Comparison of ENCODE assay signal across 10 cellular contexts in genomic region chr21:16454371-16454770, GRCh38.
DNase-seq lines count a peak whose midpoint lies in the region; ATAC-seq and TF ChIP-seq lines count a peak whose summit lies in the region.
"Had no signal": no experiment of that assay in that cellular context is flagged by ENCODE, and none has a peak within 500 bp of the region (broad histone marks: within the 10 kb centered on the region; RNA-seq: fewer than 3 reads in every experiment).

No MANE protein-coding gene starts in this region.

- H3K27me3 ChIP-seq in BJ (ENCODE audit: control insufficient read depth, insufficient read depth, low read length) (no peaks in the 10 kb centered on the region), left lung (no peaks in the 10 kb centered on the region)

- peaks cover 5% of the 10 kb centered on the region for H3K9me3 Mint-ChIP-seq in activated T-cell treated with anti-CD3 and anti-CD28 coated beads, Interleukin-2, amount 50 U/mL, for 24 hours

- no peaks in the 10 kb centered on the region for H3K27me3 Mint-ChIP-seq in activated T-cell treated with anti-CD3 and anti-CD28 coated beads, Interleukin-2, amount 50 U/mL, for 24 hours

- H3K27ac ChIP-seq in left lung, result no peak overlapping the region

- intact Hi-C loops in left lung (cut with DNase I), result no loop called here

- CTCF ChIA-PET in BJ (lab: Yijun Ruan, JAX), result interaction anchor here (0.7 to 1.0 kb wide), 2 partner anchors 9 to 180 kb away, joined by 3 to 5 read pairs; no protein-coding TSS in a partner anchor

- H3K36me3 ChIP-seq in BJ (ENCODE audit: control insufficient read depth, insufficient read depth, low read length) (no peaks in the 10 kb centered on the region), left lung (no peaks in the 10 kb centered on the region)

- no peaks in the 10 kb centered on the region for H3K36me3 Mint-ChIP-seq in activated T-cell treated with anti-CD3 and anti-CD28 coated beads, Interleukin-2, amount 50 U/mL, for 24 hours (ENCODE audit: low read depth)

- ATAC-seq in left lung, result peak; percentile 47
- ATAC-seq in GM18870 (IDR thresholded peaks at IDR 0.05; ENCODE audit: unreplicated experiment), result no peak
- ATAC-seq in HG02623 (IDR thresholded peaks at IDR 0.05; ENCODE audit: unreplicated experiment), result no peak
- ATAC-seq: activated T-cell treated with anti-CD3 and anti-CD28 coated beads, Interleukin-2, amount 50 U/mL, for 72 hours had no signal

- H3K9me3 ChIP-seq in left lung, result no peaks in the 10 kb centered on the region

- peak; percentile 38; the same call in 1 of the 2 replicates for TF ChIP-seq CTCF in BJ (IDR thresholded peaks at IDR 0.05; ENCODE audit: insufficient read depth, low read depth, low read length)
- no peak for TF ChIP-seq CTCF in left lung (IDR thresholded peaks at IDR 0.05)

- H3K27ac Mint-ChIP-seq in activated T-cell treated with anti-CD3 and anti-CD28 coated beads, Interleukin-2, amount 50 U/mL, for 24 hours, result no peak overlapping the region
- H3K27ac Mint-ChIP-seq: activated T-cell treated with anti-CD3 and anti-CD28 coated beads, Interleukin-2, amount 50 U/mL, for 72 hours had no signal

- H3K4me1 Mint-ChIP-seq in activated T-cell treated with anti-CD3 and anti-CD28 coated beads, Interleukin-2, amount 50 U/mL, for 24 hours (ENCODE audit: low read depth), result no peaks in the 10 kb centered on the region

- no peak overlapping the region for H3K4me3 ChIP-seq in BJ (ENCODE audit: low read depth, low read length)
- no peak overlapping the region for H3K4me3 ChIP-seq in left lung

- DNase-seq in BJ (ENCODE audit: low read depth), result no peak
- DNase-seq in NCI-H2227 (lab: John Stamatoyannopoulos, UW; ENCODE audit: unreplicated experiment), result peak; percentile 9
- DNase-seq in cerebellum (ENCODE audit: low spot score), result peak; percentile 5
- no peak for DNase-seq in left lung
- DNase-seq in activated T-cell treated with anti-CD3 and anti-CD28 coated beads, Interleukin-2, amount 50 U/mL, for 24 hours, result no peak
- DNase-seq in NCI-H510A treated with DMSO at 0.1 percent for 48 hours (lab: John Stamatoyannopoulos, UW), result no peak
- DNase-seq: activated T-cell treated with anti-CD3 and anti-CD28 coated beads, Interleukin-2, amount 50 U/mL, for 72 hours; trophoblast cell had no signal

- POLR2A ChIA-PET in BJ (lab: Charles Lee), result no interaction called here

- no peak overlapping the region for H3K4me3 Mint-ChIP-seq in activated T-cell treated with anti-CD3 and anti-CD28 coated beads, Interleukin-2, amount 50 U/mL, for 24 hours
- H3K4me3 Mint-ChIP-seq: activated T-cell treated with anti-CD3 and anti-CD28 coated beads, Interleukin-2, amount 50 U/mL, for 72 hours had no signal

- no peaks in the 10 kb centered on the region for H3K4me1 ChIP-seq in left lung

Comparison
In these comparisons a context has a peak if more than half of its experiments do, and no peak if none do; other contexts are left out.
1. DNase-seq: peak in NCI-H2227 (single experiment) and cerebellum (single experiment); none in BJ (single experiment), left lung (0 of 2), activated T-cell treated with anti-CD3 and anti-CD28 coated beads, Interleukin-2, amount 50 U/mL, for 24 hours (single experiment) and NCI-H510A treated with DMSO at 0.1 percent for 48 hours (single experiment).